ENCODE assay signal across 8 cellular contexts in the genomic region with DNA sequence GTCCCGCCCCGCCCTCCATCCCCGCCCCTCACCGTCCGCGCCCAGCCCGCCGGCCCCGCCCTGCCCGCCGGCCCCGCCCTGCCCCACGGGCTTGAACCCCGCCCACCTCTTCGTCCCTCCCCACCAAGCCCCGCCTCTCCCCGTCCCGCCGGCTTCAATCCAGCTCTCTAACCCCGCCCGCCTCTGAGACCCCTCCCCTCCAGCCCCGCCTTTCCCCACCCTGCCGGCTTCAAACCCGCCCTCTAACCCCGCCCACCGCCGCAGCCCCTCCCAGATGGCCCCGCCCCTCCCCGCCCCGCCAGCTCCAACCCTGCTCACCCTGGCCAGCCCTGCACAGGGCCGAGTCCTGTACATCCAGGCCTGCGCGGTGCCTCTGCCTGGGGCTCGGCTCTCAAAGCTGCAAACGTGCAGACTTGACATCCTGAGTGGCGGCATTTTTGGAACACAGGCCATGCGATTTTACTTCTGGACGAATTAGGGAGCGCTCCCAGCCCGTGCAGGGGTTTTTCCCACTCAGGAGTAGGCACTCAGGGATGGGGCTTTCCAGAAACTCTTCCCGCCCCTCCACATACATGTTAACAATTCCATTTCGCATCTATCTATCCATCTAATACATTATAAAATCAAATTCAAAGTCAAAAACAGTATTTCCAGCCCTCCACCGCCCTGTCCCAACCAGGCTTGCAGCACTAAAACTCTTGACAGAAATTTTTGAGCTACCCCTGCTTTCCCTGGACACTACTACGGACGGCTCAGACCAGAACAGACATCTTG. TPM values are rescaled to one million over a fixed set of nuclear protein-coding genes. Genes with fewer than 3 reads are reported as not detected.
DNase-seq lines count a peak whose midpoint lies in the region; ATAC-seq and TF ChIP-seq lines count a peak whose summit lies in the region.

No MANE protein-coding gene starts in this region.

- peak overlapping the region; percentile 74 for H2AFZ ChIP-seq in DND-41 (ENCODE audit: low read depth, low read length)

- H3K27me3 ChIP-seq in DND-41 (ENCODE audit: insufficient read depth, low read length, poor library complexity), result no peaks in the 10 kb centered on the region
- no peaks in the 10 kb centered on the region for H3K27me3 ChIP-seq in SJCRH30
- H3K27me3 ChIP-seq in stomach smooth muscle (ENCODE audit: control insufficient read depth in 1 of 2, insufficient read depth in 2 of 2, low read length in 2 of 2), result no peaks in the 10 kb centered on the region

- H4K20me1 ChIP-seq in DND-41 (ENCODE audit: insufficient read depth, low read length), result peaks cover 12% of the 10 kb centered on the region; the same call in 1 of the 2 replicates

- H3K9me3 ChIP-seq in DND-41 (ENCODE audit: insufficient read depth, low read length, severe bottlenecking) (no peaks in the 10 kb centered on the region), SJCRH30 (replicated peaks) (no peaks in the 10 kb centered on the region), stomach smooth muscle (ENCODE audit: control insufficient read depth in 2 of 2, low read length in 2 of 2) (no peaks in the 10 kb centered on the region)

- ATAC-seq in DND-41 (ENCODE audit: insufficient read depth, low read depth), result peak; percentile 55

- H3K36me3 ChIP-seq in DND-41 (ENCODE audit: insufficient read depth, low read length), result no peaks in the 10 kb centered on the region; the same call in 1 of the 2 replicates
- H3K36me3 ChIP-seq in SJCRH30, result no peaks in the 10 kb centered on the region
- no peaks in the 10 kb centered on the region for H3K36me3 ChIP-seq in stomach smooth muscle (ENCODE audit: control insufficient read depth in 2 of 2, insufficient read depth in 2 of 2, low read length in 2 of 2)

- H3K9ac ChIP-seq in DND-41 (ENCODE audit: low read depth, low read length) (peak overlapping the region; percentile 59), stomach smooth muscle (ENCODE audit: low read length in 2 of 2) (peak overlapping the region in 1 of 2 donors; percentile 51)

- peak; percentile 93 for DNase-seq in DND-41
- peak; percentile 76 for DNase-seq in GOT3 (lab: John Stamatoyannopoulos, UW)
- DNase-seq in LNCaP clone FGC (ENCODE audit: low read depth), result peak; percentile 50
- peak; percentile 95 for DNase-seq in SJCRH30
- peak; percentile 93 for DNase-seq in activated gamma-delta T cell treated with anti-CD3 and anti-CD28 coated beads, Interleukin-2, amount 50 U/mL, for 16 hours (ENCODE audit: low read depth)
- peak; percentile 93 to 97 for DNase-seq in foreskin fibroblast
- peak; percentile 81 for DNase-seq in non-pigmented ciliary epithelial cell (ENCODE audit: low read depth)

- peak overlapping the region; percentile 14 to 64; a peak in 3 of 4 replicates for H3K4me3 ChIP-seq in DND-41 (ENCODE audit: low read depth in 1 of 2, low read length in 2 of 2)
- no peak overlapping the region for H3K4me3 ChIP-seq in LNCaP clone FGC (ENCODE audit: low read depth, low read length)
- peak overlapping the region; percentile 48 for H3K4me3 ChIP-seq in SJCRH30
- peak overlapping the region in 1 of 2 donors; percentile 26 for H3K4me3 ChIP-seq in foreskin fibroblast (ENCODE audit: low read depth in 1 of 2, low read length in 2 of 2)
- peak overlapping the region; percentile 54 to 62 for H3K4me3 ChIP-seq in stomach smooth muscle (ENCODE audit: low read length in 2 of 2)

- no peak for TF ChIP-seq CTCF in DND-41 (IDR thresholded peaks at IDR 0.05; ENCODE audit: borderline replicate concordance, extremely low read depth, low read length, poor library complexity, severe bottlenecking)
- no peak for TF ChIP-seq CTCF in LNCaP clone FGC (IDR thresholded peaks at IDR 0.05; ENCODE audit: control insufficient read depth, extremely low read depth, insufficient read depth)
- no peak for TF ChIP-seq CTCF in foreskin fibroblast (IDR thresholded peaks at IDR 0.05; ENCODE audit: low read depth, low read length)

- H3K4me2 ChIP-seq in DND-41 (ENCODE audit: insufficient read depth, low read length), result peak overlapping the region; percentile 94

- H3K4me1 ChIP-seq in DND-41 (ENCODE audit: insufficient read depth, low read length) (peaks cover 64% of the 10 kb centered on the region), SJCRH30 (peaks cover 5% of the 10 kb centered on the region; the same call in 1 of the 2 replicates), stomach smooth muscle (ENCODE audit: control insufficient read depth, insufficient read depth, low read length) (peaks cover 13% of the 10 kb centered on the region)

- H3K27ac ChIP-seq in DND-41 (ENCODE audit: low read length), result peak overlapping the region; percentile 96
- peak overlapping the region; percentile 40 for H3K27ac ChIP-seq in SJCRH30
- peak overlapping the region; percentile 37 for H3K27ac ChIP-seq in stomach smooth muscle (ENCODE audit: low read length)

- H3K79me2 ChIP-seq in DND-41 (ENCODE audit: insufficient read depth, low read length), result peaks cover 40% of the 10 kb centered on the region

RNA-seq across cellular contexts. Expression of a gene that starts 0.5 kb away (rescaled TPM):
- 22.8 and 22.9 TPM in 2 replicates for total RNA-seq in SJCRH30 (2014; rRNA removed; shearing (Covaris generic))

Comparison
In these comparisons a context has a peak if more than half of its experiments do, and no peak if none do; other contexts are left out.
1. H3K27ac ChIP-seq: peak in every context shown above with its lines; median percentile 96 in DND-41; 40 in SJCRH30; 37 in stomach smooth muscle.